ENCODE assay signal across 9 cellular contexts in genomic region chr18:59837586-59837985, GRCh38.
DNase-seq lines count a peak whose midpoint lies in the region; ATAC-seq, FAIRE-seq and TF ChIP-seq lines count a peak whose summit lies in the region.
"Had no signal": no experiment of that assay in that cellular context is flagged by ENCODE, and none has a peak within 500 bp of the region (broad histone marks: within the 10 kb centered on the region; RNA-seq: fewer than 3 reads in every experiment).

No MANE protein-coding gene starts in this region.

- DNase-seq in NCI-H146 (lab: John Stamatoyannopoulos, UW) (peak; percentile 95), T-helper 17 cell (peak in 2 of 3 donors; percentile 10 to 11), brain microvascular endothelial cell (peak; percentile 57), keratinocyte (ENCODE audit: low read depth, low spot score) (peak; percentile 23)
- DNase-seq in stimulated activated CD4-positive, alpha-beta T cell treated with anti-CD3 and anti-CD28 coated beads, Interleukin-4, amount 100 ng/mL, for 4 hours: peak; percentile 16 to 40

- H3K36me3 Mint-ChIP-seq in T-helper 17 cell (ENCODE audit: low read depth): no peaks in the 10 kb centered on the region

- H3K9ac ChIP-seq in keratinocyte (ENCODE audit: control insufficient read depth, extremely low read depth, insufficient read depth, low read length): no peak overlapping the region

- H3K9me3 ChIP-seq in T-helper 17 cell (ENCODE audit: control insufficient read depth, low read length, poor library complexity, severe bottlenecking) (no peaks in the 10 kb centered on the region), keratinocyte (ENCODE audit: control insufficient read depth, low read depth, low read length) (no peaks in the 10 kb centered on the region)

- TF ChIP-seq CTCF in brain microvascular endothelial cell (IDR thresholded peaks at IDR 0.05; ENCODE audit: low read depth, low read length, missing control alignments) (peak; percentile 88), keratinocyte (optimal IDR thresholded peaks at IDR 0.05 in 1 of 3, IDR thresholded peaks at IDR 0.05 in 1 of 3, conservative IDR thresholded peaks at IDR 0.05 in 1 of 3; ENCODE audit: extremely low read depth in 1 of 3, insufficient read depth in 2 of 3, low read length in 3 of 3) (peak; percentile 77 to 89 (median 79))

- no peaks in the 10 kb centered on the region for H3K79me2 ChIP-seq in ACC112 (ENCODE audit: control insufficient read depth, insufficient read depth, low read length, unreplicated experiment)
- no peaks in the 10 kb centered on the region for H3K79me2 ChIP-seq in keratinocyte (ENCODE audit: control insufficient read depth, insufficient read depth, low read length)

- H3K27ac ChIP-seq in ACC112 (ENCODE audit: low read depth, low read length): no peak overlapping the region
- H3K27ac ChIP-seq in brain microvascular endothelial cell: no peak overlapping the region
- no peak overlapping the region for H3K27ac ChIP-seq in keratinocyte (ENCODE audit: control insufficient read depth, insufficient read depth, low read length)
- H3K27ac ChIP-seq: skin epidermis had no signal

- peak; percentile 55 for ATAC-seq in GM18502 (IDR thresholded peaks at IDR 0.05; ENCODE audit: poor library complexity, unreplicated experiment)
- ATAC-seq in HG02870 (IDR thresholded peaks at IDR 0.05; ENCODE audit: unreplicated experiment): peak; percentile 40
- ATAC-seq in T-helper 17 cell: peak; percentile 60

- in situ Hi-C loops in brain microvascular endothelial cell (cut with HindIII; ENCODE audit: low pct_ligation_motif_present, low sequenced_read_pairs): no loop called here

- H3K36me3 ChIP-seq in ACC112 (ENCODE audit: insufficient read depth, low read length): no peaks in the 10 kb centered on the region
- no peaks in the 10 kb centered on the region for H3K36me3 ChIP-seq in brain microvascular endothelial cell (replicated peaks)
- no peaks in the 10 kb centered on the region for H3K36me3 ChIP-seq in keratinocyte (ENCODE audit: control insufficient read depth in 2 of 2, extremely low read depth in 1 of 2, insufficient read depth in 2 of 2, low read length in 2 of 2)

- FAIRE-seq in keratinocyte (lab: Jason Lieb, UNC): peak; percentile 81

- H3K4me1 ChIP-seq in ACC112 (ENCODE audit: control insufficient read depth, insufficient read depth, low read length, unreplicated experiment): peaks cover 8% of the 10 kb centered on the region
- no peaks in the 10 kb centered on the region for H3K4me1 ChIP-seq in keratinocyte (ENCODE audit: control insufficient read depth, extremely low read depth, insufficient read depth, low read length)

- H3K27me3 Mint-ChIP-seq in T-helper 17 cell: peaks cover 36% of the 10 kb centered on the region

- H3K27me3 ChIP-seq in ACC112 (ENCODE audit: insufficient read depth, low read length) (no peaks in the 10 kb centered on the region), brain microvascular endothelial cell (replicated peaks) (no peaks in the 10 kb centered on the region), keratinocyte (ENCODE audit: control insufficient read depth, extremely low read depth, insufficient read depth, low read length) (no peaks in the 10 kb centered on the region)

- dilution Hi-C loops in keratinocyte (cut with MboI; ENCODE audit: extremely low pct_ligation_motif_present, low sequenced_read_pairs): no loop called here

- H3K4me1 Mint-ChIP-seq in T-helper 17 cell: peaks cover 5% of the 10 kb centered on the region

- H2AFZ ChIP-seq in ACC112 (ENCODE audit: low read length, unreplicated experiment) (peak overlapping the region; percentile 88), keratinocyte (ENCODE audit: control insufficient read depth, low read length) (peak overlapping the region; percentile 46)

- H3K4me3 ChIP-seq in ACC112 (ENCODE audit: low read depth, low read length) (no peak overlapping the region), brain microvascular endothelial cell (ENCODE audit: low read depth, low read length) (no peak overlapping the region), keratinocyte (ENCODE audit: control insufficient read depth in 2 of 3, extremely low read depth in 1 of 3, insufficient read depth in 2 of 3, low read depth in 1 of 3, low read length in 3 of 3) (no peak overlapping the region)
- H3K4me3 ChIP-seq: skin epidermis had no signal

- no peak overlapping the region for H3K4me3 Mint-ChIP-seq in T-helper 17 cell

- no peak overlapping the region for H3K4me2 ChIP-seq in keratinocyte (ENCODE audit: control insufficient read depth, extremely low read depth, insufficient read depth, low read depth, low read length)

- H3K27ac Mint-ChIP-seq in T-helper 17 cell: no peak overlapping the region

- no peaks in the 10 kb centered on the region for H4K20me1 ChIP-seq in keratinocyte (ENCODE audit: control insufficient read depth, extremely low read depth, insufficient read depth, low read length)

- no peaks in the 10 kb centered on the region for H3K9me1 ChIP-seq in keratinocyte (ENCODE audit: control insufficient read depth, extremely low read depth, insufficient read depth, low read length)

Comparison
In these comparisons a context has a peak if more than half of its experiments do, and no peak if none do; other contexts are left out.
1. DNase-seq: peak in every context shown above with its lines; median percentile 95 in NCI-H146; 57 in brain microvascular endothelial cell; 28 in stimulated activated CD4-positive, alpha-beta T cell treated with anti-CD3 and anti-CD28 coated beads, Interleukin-4, amount 100 ng/mL, for 4 hours; 23 in keratinocyte; 10 in T-helper 17 cell.